18 cellular contexts compared by ENCODE assay signal in genomic region chr11:112412383-112412782, GRCh38.
"Had no signal": no experiment of that assay in that cellular context is flagged by ENCODE, and none has a peak within 500 bp of the region (broad histone marks: within the 10 kb centered on the region; RNA-seq: fewer than 3 reads in every experiment).

No MANE protein-coding gene starts in this region.

- ATAC-seq: activated CD8-positive, alpha-beta T cell treated with anti-CD3 and anti-CD28 coated beads for 36 hours; activated T-cell treated with anti-CD3 and anti-CD28 coated beads, Interleukin-2, amount 50 U/mL, for 4 hours; body of pancreas; gastroesophageal sphincter; heart right ventricle; mucosa of descending colon; naive thymus-derived CD4-positive, alpha-beta T cell; pancreas; stimulated activated naive B cell treated with anti-CD40 and anti-IgM and Interleukin-4, amounts not matched to agents 10 μg/mL and 1 μg/mL and 100 μg/mL, for 72 hours had no signal

- H3K9me3 ChIP-seq: body of pancreas, mucosa of descending colon, pancreas had no signal

- H3K36me3 ChIP-seq: gastroesophageal sphincter, heart right ventricle, pancreas, transverse colon had no signal

- DNase-seq: activated CD4-positive, alpha-beta T cell treated with anti-CD3 and anti-CD28 coated beads for 48 hours; activated CD8-positive, alpha-beta T cell treated with anti-CD3 and anti-CD28 coated beads for 36 hours; activated effector memory CD4-positive, alpha-beta T cell treated with anti-CD3 and anti-CD28 coated beads, Interleukin-2, amount 50 U/mL, for 16 hours; activated T-cell treated with anti-CD3 and anti-CD28 coated beads, Interleukin-2, amount 50 U/mL, for 4 hours; amygdala; body of pancreas; cortex of kidney; effector CD4-positive, alpha-beta T cell; heart right ventricle; islet precursor cell; mucosa of descending colon; naive thymus-derived CD4-positive, alpha-beta T cell; pancreas; stimulated activated CD4-positive, alpha-beta T cell treated with anti-CD3 and anti-CD28 coated beads, Interleukin-12 subunit alpha, Interleukin-12 subunit beta, amount 100 ng/mL, for 4 hours; stimulated activated naive B cell treated with anti-CD40 and anti-IgM and Interleukin-4, amounts not matched to agents 10 μg/mL and 1 μg/mL and 100 μg/mL, for 72 hours; T-helper 2 cell; transverse colon had no signal

- H3K4me3 ChIP-seq: body of pancreas, gastroesophageal sphincter, heart right ventricle, mucosa of descending colon, pancreas, transverse colon had no signal

- H3K27me3 ChIP-seq: body of pancreas, gastroesophageal sphincter, pancreas, transverse colon had no signal

- H3K4me1 ChIP-seq: body of pancreas, gastroesophageal sphincter, heart right ventricle, pancreas, transverse colon had no signal

- H3K27ac ChIP-seq: body of pancreas, gastroesophageal sphincter, heart right ventricle, pancreas, transverse colon had no signal

- FAIRE-seq: pancreas had no signal
